Comparison of ENCODE assay signal across 8 cellular contexts in genomic region chr1:225817611-225818061, GRCh38. TPM values are rescaled to one million over a fixed set of nuclear protein-coding genes. Genes with fewer than 3 reads are reported as not detected.
DNase-seq lines count a peak whose midpoint lies in the region; ATAC-seq and TF ChIP-seq lines count a peak whose summit lies in the region.

No MANE protein-coding gene starts in this region.

- TF ChIP-seq CTCF in fibroblast of villous mesenchyme (IDR thresholded peaks at IDR 0.05; ENCODE audit: insufficient read depth, low read depth, low read length) (no peak), WERI-Rb-1 (IDR thresholded peaks at IDR 0.05; ENCODE audit: low read depth, low read length) (no peak)

- H3K36me3 ChIP-seq in WERI-Rb-1 = no peaks in the 10 kb centered on the region

- no peaks in the 10 kb centered on the region for H3K27me3 ChIP-seq in WERI-Rb-1 (ENCODE audit: insufficient read depth, low read depth, severe bottlenecking)

- no peaks in the 10 kb centered on the region for H3K9me3 ChIP-seq in WERI-Rb-1 (ENCODE audit: severe bottlenecking)

- H3K4me1 Mint-ChIP-seq in effector memory CD8-positive, alpha-beta T cell (ENCODE audit: low read depth in 2 of 2) = no peaks in the 10 kb centered on the region

- H3K36me3 Mint-ChIP-seq in effector memory CD8-positive, alpha-beta T cell (ENCODE audit: insufficient read depth) = no peaks in the 10 kb centered on the region

- in situ Hi-C loops in SK-MEL-5 (cut with HindIII; ENCODE audit: low pct_unique_long_range_greater_than_20kb, low sequenced_read_pairs) = no loop called here

- no peak overlapping the region for H3K27ac ChIP-seq in WERI-Rb-1

- no peaks in the 10 kb centered on the region for H3K9me3 Mint-ChIP-seq in effector memory CD8-positive, alpha-beta T cell

- H3K27ac Mint-ChIP-seq in effector memory CD8-positive, alpha-beta T cell = peak overlapping the region in 1 of 2 donors; percentile 10

- H3K4me3 ChIP-seq in fibroblast of villous mesenchyme (ENCODE audit: low read depth, low read length) = no peak overlapping the region
- no peak overlapping the region for H3K4me3 ChIP-seq in WERI-Rb-1 (ENCODE audit: low read depth, low read length)

- no peak overlapping the region for H3K4me3 Mint-ChIP-seq in effector memory CD8-positive, alpha-beta T cell

- no peak for ATAC-seq in effector memory CD8-positive, alpha-beta T cell (replicated peaks)

- DNase-seq in HPDE6-E6E7 (ENCODE audit: extremely low spot score) (peak; percentile 59), SK-MEL-5 (ENCODE audit: low read depth, low spot score) (peak; percentile 33), fibroblast of villous mesenchyme (ENCODE audit: low read depth) (peak; percentile 92), nucleus accumbens (lab: John Stamatoyannopoulos, UW) (peak in 52 of 56 donors; percentile 23 to 92 (median 73)), WERI-Rb-1 (no peak), T-helper 2 cell (no peak), NCI-H128 (lab: John Stamatoyannopoulos, UW; ENCODE audit: unreplicated experiment) (no peak)
- no peak for DNase-seq in effector memory CD8-positive, alpha-beta T cell

- H3K27me3 Mint-ChIP-seq in effector memory CD8-positive, alpha-beta T cell = no peaks in the 10 kb centered on the region

RNA-seq across cellular contexts. Expression of gene EPHX1, which starts 7.7 kb away (rescaled TPM):
- 20.7 and 21.8 TPM in 2 replicates for total RNA-seq in SK-MEL-5 (2014; rRNA removed; shearing (Covaris generic))
- polyA plus RNA-seq in SK-MEL-5 (2015; cell fraction: cytosol; rRNA removed) = 77.9 and 86.7 TPM in 2 replicates
- 9.4 and 11.9 TPM in 2 replicates for polyA plus RNA-seq in SK-MEL-5 (2015; cell fraction: nucleus; rRNA removed)
- total RNA-seq in fibroblast of villous mesenchyme = 17.7 and 31.5 TPM in 2 replicates

RNA-seq across cellular contexts. Expression of gene SRP9, which starts 40.0 kb away (rescaled TPM):
- 251 and 258 TPM in 2 replicates for total RNA-seq in SK-MEL-5 (2014; rRNA removed; shearing (Covaris generic))
- polyA plus RNA-seq in SK-MEL-5 (2015; cell fraction: cytosol; rRNA removed) = 200 and 225 TPM in 2 replicates
- polyA plus RNA-seq in SK-MEL-5 (2015; cell fraction: nucleus; rRNA removed) = 134 and 143 TPM in 2 replicates
- 166 and 232 TPM in 2 replicates for total RNA-seq in fibroblast of villous mesenchyme

Comparison
In these comparisons a context has a peak if more than half of its experiments do, and no peak if none do; other contexts are left out.
1. DNase-seq: peak in HPDE6-E6E7 (single experiment), SK-MEL-5 (single experiment), fibroblast of villous mesenchyme (single experiment) and nucleus accumbens (52 of 56); none in WERI-Rb-1 (single experiment), effector memory CD8-positive, alpha-beta T cell (0 of 3), T-helper 2 cell (0 of 5) and NCI-H128 (single experiment).